9 cellular contexts compared by ENCODE assay signal in the genomic region with DNA sequence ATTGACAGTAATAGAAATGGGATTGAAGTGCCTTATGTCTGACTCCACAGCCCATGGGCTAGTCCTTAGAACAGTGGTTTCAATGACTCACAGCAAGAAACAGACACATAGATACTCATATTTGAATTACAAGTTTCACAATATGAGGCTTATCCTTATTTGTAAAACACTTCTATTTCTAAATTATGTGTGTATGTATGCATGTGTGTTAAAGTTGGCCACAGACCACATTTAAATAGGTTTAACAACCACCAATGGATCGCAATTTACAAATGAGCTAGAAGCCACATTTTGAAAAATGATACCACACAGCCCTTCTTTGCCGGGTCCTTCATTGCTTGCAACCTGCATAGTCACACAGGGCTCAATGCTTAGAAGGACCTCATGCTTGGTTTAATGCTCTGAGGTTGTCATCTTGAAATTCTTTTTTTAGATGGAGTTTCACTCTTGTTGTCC.
DNase-seq lines count a peak whose midpoint lies in the region; ATAC-seq and TF ChIP-seq lines count a peak whose summit lies in the region.
"Had no signal": no experiment of that assay in that cellular context is flagged by ENCODE, and none has a peak within 500 bp of the region (broad histone marks: within the 10 kb centered on the region; RNA-seq: fewer than 3 reads in every experiment).

No MANE protein-coding gene starts in this region.

- TF ChIP-seq CTCF in GM12864 (IDR thresholded peaks at IDR 0.05; ENCODE audit: low read depth, low read length, missing control alignments) = no peak

- DNase-seq in GM12864 (ENCODE audit: low read depth) (peak; percentile 48), astrocyte of the hippocampus (ENCODE audit: low read depth, low spot score) (peak; percentile 30), iPS-NIHi11 (ENCODE audit: low spot score) (no peak), NCI-H146 treated with DMSO at 0.1 percent for 48 hours (lab: John Stamatoyannopoulos, UW; ENCODE audit: unreplicated experiment) (no peak)
- no peak for DNase-seq in stimulated activated CD4-positive, alpha-beta T cell treated with anti-CD3 and anti-CD28 coated beads, Interleukin-1b, Interleukin-23, amount 100 ng/mL, for 48 hours
- DNase-seq in stimulated activated naive CD4-positive, alpha-beta T cell treated with Interleukin-2 at 50 U/mL for 16 hours (lab: John Stamatoyannopoulos, UW) = no peak
- DNase-seq: activated CD4-positive, CD25-positive, alpha-beta regulatory T cell treated with anti-CD3 and anti-CD28 coated beads, Interleukin-2, amount 50 U/mL, for 72 hours had no signal

- H3K4me3 ChIP-seq in GM12864 (ENCODE audit: low read depth, low read length) = no peak overlapping the region

- ATAC-seq in GM19467 (IDR thresholded peaks at IDR 0.05; ENCODE audit: unreplicated experiment) (peak; percentile 89), HG03159 (IDR thresholded peaks at IDR 0.05; ENCODE audit: unreplicated experiment) (peak; percentile 89)

Comparison
In these comparisons a context has a peak if more than half of its experiments do, and no peak if none do; other contexts are left out.
1. DNase-seq: peak in GM12864 (single experiment) and astrocyte of the hippocampus (single experiment); none in stimulated activated CD4-positive, alpha-beta T cell treated with anti-CD3 and anti-CD28 coated beads, Interleukin-1b, Interleukin-23, amount 100 ng/mL, for 48 hours (single experiment), iPS-NIHi11 (single experiment), NCI-H146 treated with DMSO at 0.1 percent for 48 hours (single experiment) and stimulated activated naive CD4-positive, alpha-beta T cell treated with Interleukin-2 at 50 U/mL for 16 hours (single experiment).